Comparison of ENCODE assay signal across 1 cellular context in genomic region chr7:139360210-139360947, GRCh38.
TF ChIP-seq lines count a peak whose summit lies in the region.

No MANE protein-coding gene starts in this region.

TF ChIP-seq in K562, 482 proteins besides CTCF, POLR2A, EP300 and RAD21 (continued from another document and continues in another):
- TF ChIP-seq ZFP91 (CRISPR knock-in tag; IDR thresholded peaks at IDR 0.05) (no peak), HDGF (IDR thresholded peaks at IDR 0.05) (no peak), TFAP4 (CRISPR knock-in tag; IDR thresholded peaks at IDR 0.05; ENCODE audit: borderline replicate concordance) (no peak; the same call in 1 of the 2 replicates), POLR2B (IDR thresholded peaks at IDR 0.05; ENCODE audit: low read depth, partially characterized antibody) (no peak), BRD9 (IDR thresholded peaks at IDR 0.05; ENCODE audit: low read depth, partially characterized antibody) (peak; percentile 59), CXXC5 (CRISPR knock-in tag; IDR thresholded peaks at IDR 0.05) (no peak; the same call in none of the 2 replicates), SP2 (IDR thresholded peaks at IDR 0.05; ENCODE audit: extremely low read depth, low read depth, low read length, poor library complexity, severe bottlenecking) (peak; percentile 79), SETDB1 (IDR thresholded peaks at IDR 0.05; ENCODE audit: low read length) (no peak), NCOA6 (IDR thresholded peaks at IDR 0.05) (no peak), BRCA1 (IDR thresholded peaks at IDR 0.05) (no peak), BRCA1 (CRISPR knock-in tag; IDR thresholded peaks at IDR 0.05) (no peak), ZC3H4 (CRISPR knock-in tag; IDR thresholded peaks at IDR 0.05; ENCODE audit: borderline replicate concordance) (no peak), RBBP5 (IDR thresholded peaks at IDR 0.05; ENCODE audit: borderline replicate concordance, insufficient read depth, low read length, poor library complexity, severe bottlenecking) (no peak), PTBP1 (IDR thresholded peaks at IDR 0.05; ENCODE audit: low read depth, low read length) (no peak), LEF1 (IDR thresholded peaks at IDR 0.05) (no peak), MLX (CRISPR knock-in tag; conservative IDR thresholded peaks at IDR 0.05) (no peak; a peak in 1 of 4 replicates), NR2C2 (CRISPR knock-in tag; IDR thresholded peaks at IDR 0.05) (no peak), NR2C2 (tag; IDR thresholded peaks at IDR 0.05) (no peak), ATF4 (CRISPR knock-in tag; IDR thresholded peaks at IDR 0.05) (no peak), ZNF766 (CRISPR knock-in tag; conservative IDR thresholded peaks at IDR 0.05) (no peak; the same call in 1 of the 2 replicates), KAT8 (IDR thresholded peaks at IDR 0.05; ENCODE audit: low read depth) (peak; percentile 57), HSF4 (CRISPR knock-in tag; IDR thresholded peaks at IDR 0.05; ENCODE audit: borderline replicate concordance) (no peak), NFXL1 (CRISPR knock-in tag; IDR thresholded peaks at IDR 0.05) (no peak), FOXJ2 (tag; IDR thresholded peaks at IDR 0.05) (no peak), ZNF274 (IDR thresholded peaks at IDR 0.05; ENCODE audit: borderline replicate concordance, low read depth, low read length) (no peak), CBX5 (IDR thresholded peaks at IDR 0.05; ENCODE audit: borderline replicate concordance, low read depth) (no peak), ZNF717 (CRISPR knock-in tag; IDR thresholded peaks at IDR 0.05) (no peak), FOXO4 (CRISPR knock-in tag; IDR thresholded peaks at IDR 0.05) (no peak), NFYB (IDR thresholded peaks at IDR 0.05; ENCODE audit: extremely low read depth, insufficient read length) (peak; percentile 98), SRSF3 (IDR thresholded peaks at IDR 0.05; ENCODE audit: insufficient read depth, low read length) (no peak), TCF3 (CRISPR knock-in tag; IDR thresholded peaks at IDR 0.05) (no peak), SMARCA5 (IDR thresholded peaks at IDR 0.05) (0 out of 2 replicates have a peak, but pooled peaks have one; percentile 17), MGA (IDR thresholded peaks at IDR 0.05) (peak; percentile 80), CREB3L1 (IDR thresholded peaks at IDR 0.05; ENCODE audit: borderline replicate concordance, low read depth) (peak; percentile 54; the same call in 1 of the 2 replicates), ZNF121 (CRISPR knock-in tag; conservative IDR thresholded peaks at IDR 0.05) (no peak), E2F6 (IDR thresholded peaks at IDR 0.05; ENCODE audit: borderline replicate concordance in 1 of 2, extremely low read depth in 1 of 2, insufficient read depth in 1 of 2, insufficient read length in 1 of 2, low read depth in 1 of 2, low read length in 1 of 2, poor library complexity in 1 of 2, severe bottlenecking in 1 of 2) (peak; percentile 86 to 96), XRCC4 (IDR thresholded peaks at IDR 0.05; ENCODE audit: extremely low read depth, insufficient read depth, insufficient read length) (no peak), ZNF140 (CRISPR knock-in tag; IDR thresholded peaks at IDR 0.05) (no peak), TCF15 (CRISPR knock-in tag; IDR thresholded peaks at IDR 0.05) (no peak), ESRRA (IDR thresholded peaks at IDR 0.05; ENCODE audit: borderline replicate concordance, low read depth) (no peak; the same call in 1 of the 2 replicates), ZNF707 (CRISPR knock-in tag; conservative IDR thresholded peaks at IDR 0.05) (no peak), ZNF655 (CRISPR knock-in tag; IDR thresholded peaks at IDR 0.05) (no peak)
